In genomic region chr19:40192758-40193586, GRCh38 we compare ENCODE assay signal across 10 cellular contexts. TPM values are rescaled to one million over a fixed set of nuclear protein-coding genes. Genes with fewer than 3 reads are reported as not detected.
DNase-seq lines count a peak whose midpoint lies in the region; ATAC-seq and TF ChIP-seq lines count a peak whose summit lies in the region.
"Had no signal": no experiment of that assay in that cellular context is flagged by ENCODE, and none has a peak within 500 bp of the region (broad histone marks: within the 10 kb centered on the region; RNA-seq: fewer than 3 reads in every experiment).

No MANE protein-coding gene starts in this region.

- H4K12ac ChIP-seq in trophoblast cell (ENCODE audit: low read depth, low read length) = no peak overlapping the region

- H4K8ac ChIP-seq in trophoblast cell (ENCODE audit: low read depth, low read length) = no peak overlapping the region

- no peak for ATAC-seq in HG03520 (IDR thresholded peaks at IDR 0.05; ENCODE audit: unreplicated experiment)

- DNase-seq in dorsolateral prefrontal cortex = no peak
- DNase-seq in trophoblast cell = no peak
- DNase-seq in GOT3 (lab: John Stamatoyannopoulos, UW) = no peak
- no peak for DNase-seq in erythroblast (lab: John Stamatoyannopoulos, UW)
- DNase-seq in Ammon's horn (ENCODE audit: low spot score) = no peak
- DNase-seq: NCI-H748 treated with DMSO at 0.1 percent for 48 hours had no signal

- H3K9me2 ChIP-seq in DOHH2 (replicated peaks; ENCODE audit: control insufficient read depth, low read length) = no peaks in the 10 kb centered on the region

- no peaks in the 10 kb centered on the region for H3K79me2 ChIP-seq in DOHH2 (ENCODE audit: control insufficient read depth, low read length)
- peaks cover 9% of the 10 kb centered on the region; the same call in 1 of the 2 replicates for H3K79me2 ChIP-seq in OCI-LY3 (ENCODE audit: low read length)
- peaks cover 3% of the 10 kb centered on the region for H3K79me2 ChIP-seq in trophoblast cell (ENCODE audit: control insufficient read depth, insufficient read depth, low read length, poor library complexity)

- no CpG with 5 or more reads among the region's 5 CpGs for WGBS in trophoblast cell (ENCODE audit: extremely low coverage, insufficient coverage, insufficient read length)

- H3F3A ChIP-seq in DOHH2 (ENCODE audit: control insufficient read depth, insufficient read depth) = no peaks in the 10 kb centered on the region

- H4K20me1 ChIP-seq in DOHH2 (ENCODE audit: control insufficient read depth, insufficient read depth, low read depth, low read length) (peaks cover 4% of the 10 kb centered on the region; the same call in 1 of the 2 replicates), OCI-LY3 (ENCODE audit: insufficient read depth, low read length) (no peaks in the 10 kb centered on the region)

- H3K9ac ChIP-seq in OCI-LY3 (ENCODE audit: low read length) (no peak overlapping the region), trophoblast cell (ENCODE audit: low read length) (no peak overlapping the region)

- no peak overlapping the region for H3K23ac ChIP-seq in trophoblast cell (ENCODE audit: low read length)

- no peak overlapping the region for H3K4ac ChIP-seq in trophoblast cell (ENCODE audit: low read depth, low read length)

- H3K4me2 ChIP-seq in DOHH2 (ENCODE audit: low read length) (peak overlapping the region; percentile 85), OCI-LY3 (ENCODE audit: low read length) (peak overlapping the region; percentile 81), trophoblast cell (ENCODE audit: low read length) (no peak overlapping the region)

- TF ChIP-seq CTCF in DOHH2 (IDR thresholded peaks at IDR 0.05; ENCODE audit: low read depth, low read length, poor library complexity, severe bottlenecking) (no peak), OCI-LY3 (IDR thresholded peaks at IDR 0.05; ENCODE audit: low read depth, low read length) (no peak), dorsolateral prefrontal cortex (IDR thresholded peaks at IDR 0.05 in 54 of 56, conservative IDR thresholded peaks at IDR 0.05 in 2 of 56; ENCODE audit: low read depth in 1 of 56, partially characterized antibody in 56 of 56) (no peak)

- H3K18ac ChIP-seq in trophoblast cell (ENCODE audit: low read length) = no peak overlapping the region

- H2BK5ac ChIP-seq in trophoblast cell (ENCODE audit: low read depth, low read length, poor library complexity) = no peak overlapping the region

- no peaks in the 10 kb centered on the region for H3K36me3 ChIP-seq in DOHH2 (ENCODE audit: control insufficient read depth, low read length)
- peaks cover 10% of the 10 kb centered on the region for H3K36me3 ChIP-seq in OCI-LY3 (replicated peaks; ENCODE audit: low read depth, low read length)
- no peaks in the 10 kb centered on the region for H3K36me3 ChIP-seq in trophoblast cell (ENCODE audit: control insufficient read depth in 1 of 2, insufficient read depth in 2 of 2, low read length in 2 of 2)

- H3K14ac ChIP-seq in trophoblast cell (ENCODE audit: low read length) = no peak overlapping the region

- no peak for TF ChIP-seq POLR2A in erythroblast (IDR thresholded peaks at IDR 0.05; ENCODE audit: low read length)

- peak overlapping the region; percentile 81; the same call in 1 of the 2 replicates for H3K4me3 ChIP-seq in DOHH2 (ENCODE audit: low read length)
- H3K4me3 ChIP-seq in OCI-LY3 (ENCODE audit: low read length) = peak overlapping the region; percentile 88
- peak overlapping the region in 57 of 59 donors; percentile 66 to 99 (median 91) for H3K4me3 ChIP-seq in dorsolateral prefrontal cortex
- H3K4me3 ChIP-seq in trophoblast cell (ENCODE audit: low read depth, low read length) = peak overlapping the region; percentile 32

- intact Hi-C loops in dorsolateral prefrontal cortex (cut with DNase I) = no loop called here

- no peak overlapping the region for H4K91ac ChIP-seq in trophoblast cell (ENCODE audit: low read depth, low read length)

- H2AFZ ChIP-seq in OCI-LY3 (ENCODE audit: low read depth, low read length) (no peak overlapping the region), trophoblast cell (ENCODE audit: insufficient read depth, low read length, poor library complexity) (no peak overlapping the region)

- H3K27ac ChIP-seq in DOHH2 (ENCODE audit: low read depth, low read length) = no peak overlapping the region
- H3K27ac ChIP-seq in OCI-LY3 (ENCODE audit: low read length) = no peak overlapping the region
- H3K27ac ChIP-seq in dorsolateral prefrontal cortex = peak overlapping the region in 49 of 59 donors; percentile 5 to 100 (median 83)
- no peak overlapping the region for H3K27ac ChIP-seq in trophoblast cell (ENCODE audit: low read depth, low read length)

- H3K27me3 ChIP-seq in DOHH2 (ENCODE audit: control insufficient read depth, low read length) (peaks cover 3% of the 10 kb centered on the region; the same call in 1 of the 2 replicates), OCI-LY3 (ENCODE audit: low read depth, low read length) (no peaks in the 10 kb centered on the region), dorsolateral prefrontal cortex (no peaks in the 10 kb centered on the region), trophoblast cell (ENCODE audit: insufficient read depth, low read length) (no peaks in the 10 kb centered on the region)

- H3K79me1 ChIP-seq in trophoblast cell (ENCODE audit: low read length) = peaks cover 4% of the 10 kb centered on the region

- H3K4me1 ChIP-seq in DOHH2 (ENCODE audit: control insufficient read depth, low read length) = peaks cover 16% of the 10 kb centered on the region
- peaks cover 15% of the 10 kb centered on the region for H3K4me1 ChIP-seq in OCI-LY3 (ENCODE audit: low read length)
- peaks cover 0 to 5% of the 10 kb centered on the region in 2 experiments for H3K4me1 ChIP-seq in trophoblast cell (ENCODE audit: control insufficient read depth in 1 of 2, insufficient read depth in 2 of 2, low read length in 2 of 2)

- H2BK12ac ChIP-seq in trophoblast cell (ENCODE audit: low read length) = no peak overlapping the region

- no peaks in the 10 kb centered on the region for H3K9me3 ChIP-seq in DOHH2 (ENCODE audit: control insufficient read depth, insufficient read depth, low read length)
- H3K9me3 ChIP-seq in OCI-LY3 (ENCODE audit: insufficient read depth, low read length) = no peaks in the 10 kb centered on the region
- no peaks in the 10 kb centered on the region for H3K9me3 ChIP-seq in trophoblast cell (ENCODE audit: insufficient read depth, low read depth, low read length)

- no peak overlapping the region for H2AK5ac ChIP-seq in trophoblast cell (ENCODE audit: low read length)

- no peak overlapping the region for H2BK120ac ChIP-seq in trophoblast cell (ENCODE audit: insufficient read depth, low read length, poor library complexity)

RNA-seq across cellular contexts. Expression of gene MAP3K10, which starts 1.7 kb away (rescaled TPM):
- 100 to 1,000 TPM in 114 of 120 experiments, 10 to 100 TPM in 6; 72.4 to 232 (median 136) TPM for total RNA-seq in dorsolateral prefrontal cortex
- 4.5 and 4.6 TPM in 2 replicates for polyA plus RNA-seq in trophoblast cell (2013)

RNA-seq across cellular contexts. Expression of gene TTC9B, which starts 25.2 kb away (rescaled TPM):
- 100 to 1,000 TPM in 13 of 120 experiments, 10 to 100 TPM in 107; 27.3 to 112 (median 74.4) TPM for total RNA-seq in dorsolateral prefrontal cortex
- polyA plus RNA-seq in trophoblast cell (2013) = not detected in 2 replicates
- total RNA-seq: lung had no signal
- polyA plus RNA-seq: lung had no signal

RNA-seq across cellular contexts. Expression of gene CCNP, which starts 33.5 kb away (rescaled TPM):
- 10 to 100 TPM in 1 of 120 experiments, 1 to 10 TPM in 86, under 1 TPM in 30, not detected in 3; 0.32 to 10.0 (median 1.6) TPM for total RNA-seq in dorsolateral prefrontal cortex
- polyA plus RNA-seq in trophoblast cell (2013) = 0.46 and 0.49 TPM in 2 replicates

Comparison
In these comparisons a context has a peak if more than half of its experiments do, and no peak if none do; other contexts are left out.
1. H3K27ac ChIP-seq: peak in dorsolateral prefrontal cortex (49 of 59); none in DOHH2 (single experiment), OCI-LY3 (single experiment) and trophoblast cell (single experiment).
2. H3K4me3 ChIP-seq: peak in every context shown above with its lines; median percentile 91 in dorsolateral prefrontal cortex; 88 in OCI-LY3; 81 in DOHH2; 32 in trophoblast cell.